ENCODE assay signal across 23 cellular contexts in the genomic region with DNA sequence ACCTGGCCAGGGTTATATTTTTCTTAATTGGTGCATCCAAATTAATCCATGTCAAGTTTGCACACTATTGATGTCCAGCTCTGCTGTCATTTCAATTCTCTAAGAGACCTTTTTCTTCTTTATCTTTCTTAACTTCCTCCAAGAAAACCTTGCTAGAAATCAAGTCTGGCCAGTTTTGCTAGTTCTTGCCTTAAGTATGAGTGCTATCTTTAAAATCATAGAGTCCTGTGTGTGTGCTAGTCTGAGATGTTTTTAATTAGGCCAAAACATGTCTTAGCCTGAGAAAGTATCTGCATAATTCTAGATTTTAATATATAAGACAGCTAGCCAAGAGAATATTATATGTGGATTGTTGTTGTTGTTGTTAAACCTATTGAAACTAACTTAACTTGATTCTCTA. TPM values are rescaled to one million over a fixed set of nuclear protein-coding genes. Genes with fewer than 3 reads are reported as not detected.
A peak's percentile ranks its signal among the peaks of the same experiment; 100 is the strongest.
DNase-seq lines count a peak whose midpoint lies in the region; ATAC-seq and TF ChIP-seq lines count a peak whose summit lies in the region.
"Had no signal": no experiment of that assay in that cellular context is flagged by ENCODE, and none has a peak within 500 bp of the region (broad histone marks: within the 10 kb centered on the region; RNA-seq: fewer than 3 reads in every experiment).

No MANE protein-coding gene starts in this region.

- no peak for ATAC-seq in GM21786 (IDR thresholded peaks at IDR 0.05; ENCODE audit: unreplicated experiment)
- ATAC-seq: activated T-cell treated with anti-CD3 and anti-CD28 coated beads, Interleukin-2, amount 50 U/mL, for 4 hours; left ventricle myocardium superior; naive thymus-derived CD8-positive, alpha-beta T cell; stimulated activated naive CD8-positive, alpha-beta T cell treated with anti-CD3 and anti-CD28 coated beads, Interleukin-15, amount 100 ng/mL, for 72 hours had no signal

- peak overlapping the region; percentile 98 for H2AFZ ChIP-seq in GM23248
- H2AFZ ChIP-seq in OCI-LY7 (ENCODE audit: low read length): 0 out of 2 replicates have a peak overlapping the region, but pooled peaks have one; percentile 37

- no peak for DNase-seq in GM23248
- no peak for DNase-seq in OCI-LY7 (ENCODE audit: low spot score)
- peak; percentile 69 for DNase-seq in epithelial cell of esophagus (ENCODE audit: low read depth)
- DNase-seq in A172 (ENCODE audit: low spot score): no peak
- no peak for DNase-seq in activated naive CD4-positive, alpha-beta T cell treated with anti-CD3 and anti-CD28 coated beads, Interleukin-2, amount 10 ng/mL, durations not matched to agents 7 days and 5 days
- no peak for DNase-seq in SKM-1 (lab: John Stamatoyannopoulos, UW; ENCODE audit: unreplicated experiment)
- DNase-seq: activated CD4-positive, alpha-beta T cell treated with anti-CD3 and anti-CD28 coated beads, Interleukin-2, amount 10 ng/mL, durations not matched to agents 24 days and 14 days; activated T-cell treated with anti-CD3 and anti-CD28 coated beads, Interleukin-2, amount 50 U/mL, for 4 hours; cerebellar nuclear complex; HCEC 1CT; Kasumi-1; left ventricle myocardium superior; naive thymus-derived CD8-positive, alpha-beta T cell; NCI-H1048; NCI-H187 treated with DMSO at 0.1 percent for 48 hours; NCI-H526 treated with DMSO at 0.1 percent for 48 hours; occipital lobe; stimulated activated naive CD8-positive, alpha-beta T cell treated with anti-CD3 and anti-CD28 coated beads, Interleukin-15, amount 100 ng/mL, for 72 hours; WERI-Rb-1 had no signal

- H3K36me3 ChIP-seq in GM23248 (ENCODE audit: low read depth) (no peaks in the 10 kb centered on the region), OCI-LY7 (ENCODE audit: insufficient read depth, low read length) (no peaks in the 10 kb centered on the region)
- H3K36me3 ChIP-seq: tibial nerve, WERI-Rb-1 had no signal

- H3K79me2 ChIP-seq in GM23248 (ENCODE audit: insufficient read depth) (no peaks in the 10 kb centered on the region), OCI-LY7 (ENCODE audit: insufficient read depth, low read depth, low read length) (no peaks in the 10 kb centered on the region)

- intact Hi-C loops in OCI-LY7 (cut with micrococcal nuclease; ENCODE audit: unreplicated experiment): no loop called here

- H3K9ac ChIP-seq in GM23248: peak overlapping the region; percentile 37

- H3K4me3 ChIP-seq in GM23248: no peak overlapping the region
- no peak overlapping the region for H3K4me3 ChIP-seq in OCI-LY7 (ENCODE audit: low read depth, low read length, poor library complexity, severe bottlenecking)
- no peak overlapping the region for H3K4me3 ChIP-seq in epithelial cell of esophagus (ENCODE audit: low read length)
- no peak overlapping the region for H3K4me3 ChIP-seq in skin epidermis
- H3K4me3 ChIP-seq: tibial nerve had no signal

- H3K9me2 ChIP-seq in GM23248 (ENCODE audit: insufficient read depth): no peaks in the 10 kb centered on the region
- no peaks in the 10 kb centered on the region for H3K9me2 ChIP-seq in OCI-LY7 (ENCODE audit: insufficient read depth, low read length)

- H3K4me3 Mint-ChIP-seq in activated naive CD4-positive, alpha-beta T cell treated with anti-CD3 and anti-CD28 coated beads, Interleukin-2, amount 10 ng/mL, durations not matched to agents 7 days and 5 days: no peak overlapping the region
- H3K4me3 Mint-ChIP-seq: activated CD4-positive, alpha-beta T cell treated with anti-CD3 and anti-CD28 coated beads, Interleukin-2, amount 10 ng/mL, durations not matched to agents 24 days and 14 days; activated T-cell treated with anti-CD3 and anti-CD28 coated beads, Interleukin-2, amount 50 U/mL, for 4 hours; naive thymus-derived CD8-positive, alpha-beta T cell; stimulated activated naive CD8-positive, alpha-beta T cell treated with anti-CD3 and anti-CD28 coated beads, Interleukin-15, amount 100 ng/mL, for 72 hours had no signal

- H3K27me3 Mint-ChIP-seq in activated naive CD4-positive, alpha-beta T cell treated with anti-CD3 and anti-CD28 coated beads, Interleukin-2, amount 10 ng/mL, durations not matched to agents 7 days and 5 days: no peaks in the 10 kb centered on the region
- H3K27me3 Mint-ChIP-seq: activated CD4-positive, alpha-beta T cell treated with anti-CD3 and anti-CD28 coated beads, Interleukin-2, amount 10 ng/mL, durations not matched to agents 24 days and 14 days; naive thymus-derived CD8-positive, alpha-beta T cell; stimulated activated naive CD8-positive, alpha-beta T cell treated with anti-CD3 and anti-CD28 coated beads, Interleukin-15, amount 100 ng/mL, for 72 hours had no signal

- H3K4me1 ChIP-seq in GM23248 (ENCODE audit: insufficient read depth) (peaks cover 16% of the 10 kb centered on the region), OCI-LY7 (ENCODE audit: insufficient read depth, low read length, poor library complexity, severe bottlenecking) (peaks cover 13% of the 10 kb centered on the region)
- H3K4me1 ChIP-seq: tibial nerve had no signal

- H3K27me3 ChIP-seq in GM23248 (replicated peaks; ENCODE audit: insufficient read depth): no peaks in the 10 kb centered on the region
- H3K27me3 ChIP-seq: tibial nerve had no signal

- H4K20me1 ChIP-seq in GM23248 (ENCODE audit: insufficient read depth): no peaks in the 10 kb centered on the region
- H4K20me1 ChIP-seq in OCI-LY7 (ENCODE audit: insufficient read depth, low read length): no peaks in the 10 kb centered on the region

- H3F3A ChIP-seq in GM23248 (ENCODE audit: insufficient read depth): peaks cover 11% of the 10 kb centered on the region; the same call in 1 of the 2 replicates

- H3K27ac ChIP-seq in GM23248 (peak overlapping the region; percentile 52), OCI-LY7 (ENCODE audit: low read depth, low read length, poor library complexity, severe bottlenecking) (no peak overlapping the region), skin epidermis (peak overlapping the region in 11 of 21 experiments; percentile 2 to 82 (median 71))
- H3K27ac ChIP-seq: RWPE1, tibial nerve, WERI-Rb-1 had no signal

- in situ Hi-C loops in GM23248 (cut with MboI): no loop called here

- POLR2A ChIA-PET in OCI-LY7 (lab: Charles Lee): interaction anchor here (0.6 to 1.4 kb wide), 5 partner anchors 8 to 130 kb away, joined by 3 to 4 read pairs (median 4); no protein-coding TSS in a partner anchor

- H3K4me2 ChIP-seq in GM23248 (ENCODE audit: unreplicated experiment) (peak overlapping the region; percentile 62), OCI-LY7 (ENCODE audit: low read length) (no peak overlapping the region)

- H3K9me3 ChIP-seq in GM23248 (ENCODE audit: low read depth): no peaks in the 10 kb centered on the region
- no peaks in the 10 kb centered on the region for H3K9me3 ChIP-seq in OCI-LY7 (ENCODE audit: low read length)
- H3K9me3 ChIP-seq: tibial nerve had no signal

- H3K9me3 Mint-ChIP-seq in activated naive CD4-positive, alpha-beta T cell treated with anti-CD3 and anti-CD28 coated beads, Interleukin-2, amount 10 ng/mL, durations not matched to agents 7 days and 5 days: peaks cover 7% of the 10 kb centered on the region
- H3K9me3 Mint-ChIP-seq: activated CD4-positive, alpha-beta T cell treated with anti-CD3 and anti-CD28 coated beads, Interleukin-2, amount 10 ng/mL, durations not matched to agents 24 days and 14 days; activated T-cell treated with anti-CD3 and anti-CD28 coated beads, Interleukin-2, amount 50 U/mL, for 4 hours; stimulated activated naive CD8-positive, alpha-beta T cell treated with anti-CD3 and anti-CD28 coated beads, Interleukin-15, amount 100 ng/mL, for 72 hours had no signal

- BruUV-seq in OCI-LY7 (replicated peaks; lab: Mats Ljungman, UMichigan): no TSS peak

- H3K4me1 Mint-ChIP-seq in activated naive CD4-positive, alpha-beta T cell treated with anti-CD3 and anti-CD28 coated beads, Interleukin-2, amount 10 ng/mL, durations not matched to agents 7 days and 5 days: peaks cover 2% of the 10 kb centered on the region

- CTCF ChIA-PET in OCI-LY7 (lab: Charles Lee; ENCODE audit: unreplicated experiment): no interaction called here
- CTCF ChIA-PET in activated naive CD4-positive, alpha-beta T cell treated with anti-CD3 and anti-CD28 coated beads, Interleukin-2, amount 10 ng/mL, durations not matched to agents 7 days and 5 days (lab: Charles Lee): no interaction called here

- peaks cover 4% of the 10 kb centered on the region for H3K36me3 Mint-ChIP-seq in activated naive CD4-positive, alpha-beta T cell treated with anti-CD3 and anti-CD28 coated beads, Interleukin-2, amount 10 ng/mL, durations not matched to agents 7 days and 5 days
- H3K36me3 Mint-ChIP-seq: naive thymus-derived CD8-positive, alpha-beta T cell had no signal

- TF ChIP-seq CTCF in OCI-LY7 (conservative IDR thresholded peaks at IDR 0.05; ENCODE audit: low read length) (no peak), epithelial cell of esophagus (IDR thresholded peaks at IDR 0.05; ENCODE audit: insufficient read depth, low read depth, low read length, missing control alignments) (no peak)

- H3K27ac Mint-ChIP-seq in activated naive CD4-positive, alpha-beta T cell treated with anti-CD3 and anti-CD28 coated beads, Interleukin-2, amount 10 ng/mL, durations not matched to agents 7 days and 5 days: no peak overlapping the region
- H3K27ac Mint-ChIP-seq: activated CD4-positive, alpha-beta T cell treated with anti-CD3 and anti-CD28 coated beads, Interleukin-2, amount 10 ng/mL, durations not matched to agents 24 days and 14 days had no signal

RNA-seq across cellular contexts. Expression of a gene that starts 56.2 kb away (rescaled TPM):
- 82.6 and 85.4 TPM in 2 replicates for total RNA-seq in GM23248 (2014; rRNA removed; shearing (Covaris generic))
- 46.4 and 48.0 TPM in 2 replicates for polyA plus RNA-seq in GM23248 (2016; fragmentation: Nextera tagmentation; extraction: Ambion mirVana)
- total RNA-seq in OCI-LY7 (2014; rRNA removed; shearing (Covaris generic)): 14.7 and 19.6 TPM in 2 replicates
- 31.9 and 34.1 TPM in 2 replicates for total RNA-seq in OCI-LY7 (2022)
- total RNA-seq in A172 (2014; rRNA removed; shearing (Covaris generic)): 38.7 and 46.4 TPM in 2 replicates
